Comparison of ENCODE assay signal across 8 cellular contexts in the genomic region with DNA sequence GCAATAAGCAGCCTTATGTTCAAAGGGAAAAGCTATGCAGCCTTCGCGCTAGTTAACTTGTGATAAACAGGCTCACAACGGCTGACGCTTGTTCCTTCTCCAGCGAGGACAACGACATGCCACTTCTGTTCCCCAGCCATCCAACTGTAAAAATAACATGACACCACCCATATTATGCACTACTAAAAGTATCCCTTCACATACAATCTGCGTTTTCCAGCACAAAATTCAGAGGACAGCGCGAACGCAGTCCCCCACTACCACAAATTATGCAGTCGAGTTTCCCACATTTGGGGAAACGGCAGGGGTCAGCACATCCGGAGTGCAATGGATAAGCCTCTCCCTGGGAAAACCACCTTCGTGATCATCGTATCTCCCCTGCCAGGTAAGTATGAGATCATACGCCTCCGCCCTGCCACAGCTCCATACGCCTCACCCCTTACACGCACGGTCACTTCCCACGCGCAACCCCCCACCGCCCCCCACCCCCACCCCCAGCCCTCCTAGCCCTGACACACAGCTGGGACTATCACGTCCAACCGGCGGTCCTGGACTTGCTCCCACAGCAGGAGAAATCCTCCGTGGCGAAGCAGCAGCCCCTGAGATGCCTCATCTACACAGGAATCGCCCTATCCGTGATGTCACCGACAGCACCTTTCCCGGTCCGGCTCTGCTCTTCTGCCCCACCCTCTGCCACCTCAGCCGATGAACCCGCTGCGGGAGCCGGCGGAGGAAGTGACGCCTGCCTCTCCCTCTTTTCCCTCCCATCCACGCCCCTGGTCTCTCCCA.
A peak's percentile ranks its signal among the peaks of the same experiment; 100 is the strongest.
DNase-seq lines count a peak whose midpoint lies in the region; ATAC-seq and TF ChIP-seq lines count a peak whose summit lies in the region.

No MANE protein-coding gene starts in this region.

- H3K9me3 ChIP-seq in GM23248 (ENCODE audit: low read depth), result no peaks in the 10 kb centered on the region

- H3K36me3 ChIP-seq in GM23248 (ENCODE audit: low read depth), result no peaks in the 10 kb centered on the region

- H3F3A ChIP-seq in GM23248 (ENCODE audit: insufficient read depth), result no peaks in the 10 kb centered on the region

- H3K9ac ChIP-seq in GM23248, result peak overlapping the region; percentile 55

- TF ChIP-seq CTCF in fibroblast of mammary gland (conservative IDR thresholded peaks at IDR 0.05; ENCODE audit: control insufficient read depth, insufficient read depth, low read depth, low read length), result no peak

- H3K9me2 ChIP-seq in GM23248 (ENCODE audit: insufficient read depth), result no peaks in the 10 kb centered on the region

- H2AFZ ChIP-seq in GM23248, result peak overlapping the region; percentile 78

- H3K4me3 ChIP-seq in GM23248 (peak overlapping the region; percentile 64), fibroblast of mammary gland (ENCODE audit: control insufficient read depth, low read depth, low read length) (peak overlapping the region; percentile 24)

- H3K4me2 ChIP-seq in GM23248 (ENCODE audit: unreplicated experiment), result peak overlapping the region; percentile 75

- H3K4me1 ChIP-seq in GM23248 (ENCODE audit: insufficient read depth), result peaks cover 3% of the 10 kb centered on the region; the same call in 1 of the 2 replicates

- H3K27me3 ChIP-seq in GM23248 (replicated peaks; ENCODE audit: insufficient read depth), result no peaks in the 10 kb centered on the region

- no peak overlapping the region for H3K27ac ChIP-seq in GM23248

- ATAC-seq in GM21367 (IDR thresholded peaks at IDR 0.05; ENCODE audit: unreplicated experiment), result no peak

- in situ Hi-C loops in GM23248 (cut with MboI), result loop anchor here (25.0 kb wide), 1 partner anchor 175 kb away; no protein-coding TSS in a partner anchor

- DNase-seq in GM23248, result peak; percentile 85
- peak; percentile 81 for DNase-seq in activated CD8-positive, alpha-beta memory T cell treated with anti-CD3 and anti-CD28 coated beads, Interleukin-2, amount 50 U/mL, for 48 hours
- peak; percentile 36 for DNase-seq in fibroblast of mammary gland (ENCODE audit: low read depth)
- peak in 2 of 3 donors; percentile 42 to 55 for DNase-seq in stimulated activated CD4-positive, alpha-beta T cell treated with anti-CD3 and anti-CD28 coated beads, Interleukin-12 subunit alpha, Interleukin-12 subunit beta, amount 100 ng/mL, for 48 hours (ENCODE audit: low read depth in 2 of 3, low spot score in 1 of 3)
- DNase-seq in mesenteric fat pad (ENCODE audit: low spot score), result no peak
- no peak for DNase-seq in GM19238 (ENCODE audit: insufficient read length, low spot score)
- no peak for DNase-seq in NCI-H1436 (lab: John Stamatoyannopoulos, UW)

- H4K20me1 ChIP-seq in GM23248 (ENCODE audit: insufficient read depth), result no peaks in the 10 kb centered on the region

- 4 to 7% methylated on average over 30 to 40 of the region's 40 CpGs for WGBS in GM23248 (ENCODE audit: low coverage in 1 of 2, low lambda C conversion rate in 2 of 2, missing lambda C conversion rate in 2 of 2), 2 experiments

- H3K79me2 ChIP-seq in GM23248 (ENCODE audit: insufficient read depth), result no peaks in the 10 kb centered on the region

Comparison
In these comparisons a context has a peak if more than half of its experiments do, and no peak if none do; other contexts are left out.
1. DNase-seq: peak in GM23248 (single experiment), activated CD8-positive, alpha-beta memory T cell treated with anti-CD3 and anti-CD28 coated beads, Interleukin-2, amount 50 U/mL, for 48 hours (single experiment), fibroblast of mammary gland (single experiment) and stimulated activated CD4-positive, alpha-beta T cell treated with anti-CD3 and anti-CD28 coated beads, Interleukin-12 subunit alpha, Interleukin-12 subunit beta, amount 100 ng/mL, for 48 hours (2 of 3); none in mesenteric fat pad (single experiment), GM19238 (single experiment) and NCI-H1436 (single experiment).